ENCODE assay signal across 20 cellular contexts in genomic region chr15:70379938-70380337, GRCh38.
A peak's percentile ranks its signal among the peaks of the same experiment; 100 is the strongest.
DNase-seq lines count a peak whose midpoint lies in the region; ATAC-seq and TF ChIP-seq lines count a peak whose summit lies in the region.
"Had no signal": no experiment of that assay in that cellular context is flagged by ENCODE, and none has a peak within 500 bp of the region (broad histone marks: within the 10 kb centered on the region; RNA-seq: fewer than 3 reads in every experiment).

No MANE protein-coding gene starts in this region.

- in situ Hi-C loops in G401 (cut with HindIII; ENCODE audit: low sequenced_read_pairs), result no loop called here

- no peak overlapping the region for H3K4me3 Mint-ChIP-seq in activated CD8-positive, alpha-beta memory T cell treated with anti-CD3 and anti-CD28 coated beads, Interleukin-2, amount 10 ng/mL, durations not matched to agents 7 days and 5 days
- no peak overlapping the region for H3K4me3 Mint-ChIP-seq in osteocyte (ENCODE audit: unreplicated experiment)
- H3K4me3 Mint-ChIP-seq: B cell; CD4-positive, alpha-beta T cell; GM23338 had no signal

- TF ChIP-seq CTCF in osteocyte (IDR thresholded peaks at IDR 0.05), result no peak

- H3K4me1 Mint-ChIP-seq in activated CD8-positive, alpha-beta memory T cell treated with anti-CD3 and anti-CD28 coated beads, Interleukin-2, amount 10 ng/mL, durations not matched to agents 7 days and 5 days, result no peaks in the 10 kb centered on the region
- peaks cover 18% of the 10 kb centered on the region for H3K4me1 Mint-ChIP-seq in osteocyte (ENCODE audit: unreplicated experiment)

- CTCF ChIA-PET in activated CD8-positive, alpha-beta memory T cell treated with anti-CD3 and anti-CD28 coated beads, Interleukin-2, amount 10 ng/mL, durations not matched to agents 7 days and 5 days (lab: Charles Lee), result no interaction called here

- no peak for ATAC-seq in activated CD8-positive, alpha-beta memory T cell treated with anti-CD3 and anti-CD28 coated beads, Interleukin-2, amount 10 ng/mL, durations not matched to agents 7 days and 5 days
- ATAC-seq: GM23338, HCT116, Right ventricle myocardium inferior had no signal

- H3K9me3 Mint-ChIP-seq in activated CD8-positive, alpha-beta memory T cell treated with anti-CD3 and anti-CD28 coated beads, Interleukin-2, amount 10 ng/mL, durations not matched to agents 7 days and 5 days (ENCODE audit: low read depth), result peaks cover 3% of the 10 kb centered on the region
- H3K9me3 Mint-ChIP-seq in osteocyte (ENCODE audit: unreplicated experiment), result no peaks in the 10 kb centered on the region
- H3K9me3 Mint-ChIP-seq: CD4-positive, alpha-beta T cell had no signal

- peaks cover 19% of the 10 kb centered on the region for H3K27me3 Mint-ChIP-seq in activated CD8-positive, alpha-beta memory T cell treated with anti-CD3 and anti-CD28 coated beads, Interleukin-2, amount 10 ng/mL, durations not matched to agents 7 days and 5 days
- H3K27me3 Mint-ChIP-seq in osteocyte (ENCODE audit: unreplicated experiment), result peaks cover 50% of the 10 kb centered on the region

- H3K27ac Mint-ChIP-seq in activated CD8-positive, alpha-beta memory T cell treated with anti-CD3 and anti-CD28 coated beads, Interleukin-2, amount 10 ng/mL, durations not matched to agents 7 days and 5 days, result no peak overlapping the region
- H3K27ac Mint-ChIP-seq in osteocyte (ENCODE audit: unreplicated experiment), result no peak overlapping the region
- H3K27ac Mint-ChIP-seq: B cell; CD4-positive, alpha-beta T cell; GM23338 had no signal

- peak; percentile 47 for DNase-seq in activated CD8-positive, alpha-beta memory T cell treated with anti-CD3 and anti-CD28 coated beads for 24 hours
- no peak for DNase-seq in activated CD8-positive, alpha-beta memory T cell treated with anti-CD3 and anti-CD28 coated beads, Interleukin-2, amount 10 ng/mL, durations not matched to agents 7 days and 5 days
- DNase-seq in islet precursor cell (peak; percentile 38), osteocyte (ENCODE audit: extremely low spot score, unreplicated experiment) (peak; percentile 77), COLO829 (ENCODE audit: low spot score) (no peak), GM19240 (ENCODE audit: insufficient read length, low spot score) (no peak), MV-4-11 (lab: John Stamatoyannopoulos, UW) (no peak), G401 (ENCODE audit: low spot score) (no peak)
- DNase-seq: 8988T; Calu3; CD4-positive, alpha-beta T cell; NCI-H1105 treated with DMSO at 0.1 percent for 48 hours; NCI-H1694 treated with DMSO at 0.1 percent for 48 hours; NCI-H510A; NCI-H748 treated with DMSO at 0.1 percent for 48 hours; NK-92 treated with Interleukin-12 subunit alpha and Interleukin-12 subunit beta, amount 100 ng/mL, for 24 hours had no signal

- H3K36me3 Mint-ChIP-seq in activated CD8-positive, alpha-beta memory T cell treated with anti-CD3 and anti-CD28 coated beads, Interleukin-2, amount 10 ng/mL, durations not matched to agents 7 days and 5 days, result no peaks in the 10 kb centered on the region
- H3K36me3 Mint-ChIP-seq in osteocyte (ENCODE audit: unreplicated experiment), result no peaks in the 10 kb centered on the region

Comparison
In these comparisons a context has a peak if more than half of its experiments do, and no peak if none do; other contexts are left out.
1. DNase-seq: peak in activated CD8-positive, alpha-beta memory T cell treated with anti-CD3 and anti-CD28 coated beads for 24 hours (single experiment), islet precursor cell (single experiment) and osteocyte (single experiment); none in activated CD8-positive, alpha-beta memory T cell treated with anti-CD3 and anti-CD28 coated beads, Interleukin-2, amount 10 ng/mL, durations not matched to agents 7 days and 5 days (single experiment), COLO829 (single experiment), GM19240 (single experiment), MV-4-11 (single experiment) and G401 (single experiment).